In genomic region chr21:41802684-41803083, GRCh38 we compare ENCODE assay signal across 12 cellular contexts. TPM values are rescaled to one million over a fixed set of nuclear protein-coding genes. Genes with fewer than 3 reads are reported as not detected.
A peak's percentile ranks its signal among the peaks of the same experiment; 100 is the strongest.
DNase-seq lines count a peak whose midpoint lies in the region; ATAC-seq, FAIRE-seq and TF ChIP-seq lines count a peak whose summit lies in the region.
"Had no signal": no experiment of that assay in that cellular context is flagged by ENCODE, and none has a peak within 500 bp of the region (broad histone marks: within the 10 kb centered on the region; RNA-seq: fewer than 3 reads in every experiment).

No MANE protein-coding gene starts in this region.

- H3K4me1 ChIP-seq in right lobe of liver (no peaks in the 10 kb centered on the region), HepG2 (ENCODE audit: insufficient read depth, low read length) (no peaks in the 10 kb centered on the region), ovary (ENCODE audit: insufficient read depth) (peaks cover 4% of the 10 kb centered on the region)

- TF ChIP-seq EP300 in HepG2 (IDR thresholded peaks at IDR 0.05; ENCODE audit: low read depth in 2 of 2, low read length in 2 of 2): no peak
- TF ChIP-seq EP300 in HepG2 (CRISPR knock-in tag; IDR thresholded peaks at IDR 0.05; ENCODE audit: borderline replicate concordance): no peak
- TF ChIP-seq EP300 in ovary (IDR thresholded peaks at IDR 0.05): no peak

- POLR2A ChIA-PET in HepG2 (lab: Yijun Ruan, JAX): no interaction called here

- no peak overlapping the region for H3K4me2 ChIP-seq in HepG2 (ENCODE audit: low read depth, low read length)

- H3K36me3 ChIP-seq in right lobe of liver (no peaks in the 10 kb centered on the region), HepG2 (replicated peaks in 1 of 2; ENCODE audit: control insufficient read depth in 1 of 2, insufficient read depth in 2 of 2, low read length in 2 of 2) (peaks cover 13 to 34% of the 10 kb centered on the region in 2 experiments; a peak in 4 of 5 replicates), ovary (no peaks in the 10 kb centered on the region)

- no peaks in the 10 kb centered on the region for H3K9me3 ChIP-seq in right lobe of liver
- H3K9me3 ChIP-seq in HepG2 (ENCODE audit: low read length): no peaks in the 10 kb centered on the region
- H3K9me3 ChIP-seq in ovary: no peaks in the 10 kb centered on the region

- H4K20me1 ChIP-seq in HepG2 (ENCODE audit: insufficient read depth, low read length): no peaks in the 10 kb centered on the region

- WGBS in right lobe of liver (ENCODE audit: insufficient coverage, low coverage, low lambda C conversion rate, missing lambda C conversion rate): 78% methylated on average over 9 of the region's 19 CpGs
- WGBS in HepG2 (ENCODE audit: low lambda C conversion rate): 94% methylated on average over 19 of the region's 19 CpGs
- WGBS in ovary, 3 donors: 38 to 65% (median 62%) methylated on average over 19 of the region's 19 CpGs

- TF ChIP-seq RAD21 in HepG2 (CRISPR knock-in tag; IDR thresholded peaks at IDR 0.05): no peak

- BruUV-seq in HepG2 (replicated peaks; lab: Mats Ljungman, UMichigan): no TSS peak

- no peak for TF ChIP-seq POLR2A in right lobe of liver (IDR thresholded peaks at IDR 0.05)
- no peak for TF ChIP-seq POLR2A in HepG2 (IDR thresholded peaks at IDR 0.05; ENCODE audit: insufficient read depth in 1 of 2, low read depth in 2 of 2, low read length in 2 of 2)
- no peak for TF ChIP-seq POLR2A in ovary (IDR thresholded peaks at IDR 0.05)

- H3K79me2 ChIP-seq in HepG2 (ENCODE audit: insufficient read depth, low read length): no peaks in the 10 kb centered on the region

- no peak for FAIRE-seq in HepG2 (lab: Jason Lieb, UNC)

- CTCF ChIA-PET in HepG2 (lab: Yijun Ruan, JAX; ENCODE audit: low intra/inter-chr PET ratio, low total read pairs): no interaction called here

- H2AFZ ChIP-seq in HepG2 (ENCODE audit: low read length): no peak overlapping the region

- TF ChIP-seq CTCF in right lobe of liver (IDR thresholded peaks at IDR 0.05) (no peak), HepG2 (CRISPR knock-in tag; IDR thresholded peaks at IDR 0.05) (no peak), fibroblast of the aortic adventitia (IDR thresholded peaks at IDR 0.05; ENCODE audit: insufficient read depth, low read length) (no peak), ovary (IDR thresholded peaks at IDR 0.05) (no peak)

- DNase-seq in right lobe of liver (peak in 2 of 3 donors; percentile 62 to 77), HepG2 (ENCODE audit: low spot score) (no peak), fibroblast of the aortic adventitia (ENCODE audit: low read depth) (peak; percentile 48), ovary (peak; percentile 67 to 80 (median 71)), dermis blood vessel endothelial cell (no peak), D341Med (ENCODE audit: low spot score) (no peak), NCI-H187 (lab: John Stamatoyannopoulos, UW) (no peak)
- no peak for DNase-seq in stimulated activated CD4-positive, alpha-beta T cell treated with anti-CD3 and anti-CD28 coated beads, Interleukin-2, amount 100 ng/mL, for 48 hours
- DNase-seq: activated CD8-positive, alpha-beta memory T cell treated with anti-CD3 and anti-CD28 coated beads, Interleukin-2, amount 50 U/mL, for 4 hours; NCI-H1417; stimulated activated naive CD4-positive, alpha-beta T cell treated with Interleukin-2 at 50 U/mL for 16 hours had no signal

- H3K4me3 ChIP-seq in right lobe of liver: no peak overlapping the region
- H3K4me3 ChIP-seq in HepG2 (replicated peaks in 1 of 3; ENCODE audit: insufficient read depth in 1 of 3, low read depth in 2 of 3, low read length in 3 of 3): no peak overlapping the region
- no peak overlapping the region for H3K4me3 ChIP-seq in fibroblast of the aortic adventitia (ENCODE audit: low read depth, low read length)
- H3K4me3 ChIP-seq in ovary: no peak overlapping the region

- intact Hi-C loops in right lobe of liver (cut with DNase I): no loop called here
- intact Hi-C loops in HepG2 (cut with micrococcal nuclease; ENCODE audit: unreplicated experiment): no loop called here
- intact Hi-C loops in ovary (cut with DNase I): no loop called here

- H3K27ac ChIP-seq in right lobe of liver: no peak overlapping the region
- no peak overlapping the region for H3K27ac ChIP-seq in HepG2 (ENCODE audit: extremely low read length, insufficient read depth, low read length)
- no peak overlapping the region for H3K27ac ChIP-seq in ovary

- H3K9ac ChIP-seq in HepG2 (ENCODE audit: insufficient read depth, low read depth, low read length): no peak overlapping the region

- ATAC-seq in right lobe of liver (peak in 3 of 4 donors; percentile 52 to 61 (median 56)), HepG2 (no peak)

- in situ Hi-C loops in HepG2 (cut with HindIII; ENCODE audit: extremely low pct_ligation_motif_present, low pct_unique_long_range_greater_than_20kb): no loop called here

- H3K27me3 ChIP-seq in right lobe of liver: no peaks in the 10 kb centered on the region
- no peaks in the 10 kb centered on the region for H3K27me3 ChIP-seq in HepG2 (ENCODE audit: control insufficient read depth in 1 of 2, insufficient read depth in 2 of 2, low read length in 2 of 2)
- H3K27me3 ChIP-seq in ovary: no peaks in the 10 kb centered on the region

TF ChIP-seq in HepG2, 621 proteins besides CTCF, POLR2A, EP300 and RAD21 (continues in another document):
- TF ChIP-seq CREBL2 (CRISPR knock-in tag; IDR thresholded peaks at IDR 0.05; ENCODE audit: borderline replicate concordance) (no peak), MIXL1 (CRISPR knock-in tag; IDR thresholded peaks at IDR 0.05) (no peak), TEAD2 (CRISPR knock-in tag; IDR thresholded peaks at IDR 0.05) (no peak), SNRNP70 (IDR thresholded peaks at IDR 0.05; ENCODE audit: low read depth, low read length) (no peak), POLR2AphosphoS2 (IDR thresholded peaks at IDR 0.05; ENCODE audit: low read depth, low read length) (no peak), DPF2 (CRISPR knock-in tag; IDR thresholded peaks at IDR 0.05; ENCODE audit: borderline replicate concordance, low read depth) (no peak), MXD3 (CRISPR knock-in tag; IDR thresholded peaks at IDR 0.05) (no peak), ZNF276 (CRISPR knock-in tag; IDR thresholded peaks at IDR 0.05; ENCODE audit: low read depth) (no peak), ZNF264 (CRISPR knock-in tag; IDR thresholded peaks at IDR 0.05) (no peak)

RNA-seq across cellular contexts. Expression of gene RIPK4, which starts 35.8 kb away (rescaled TPM):
- 10 to 100 TPM in 5 of 6 experiments, 1 to 10 TPM in 1; 6.7 to 18.7 (median 12.7) TPM for total RNA-seq in right lobe of liver
- 4.9 and 5.3 TPM in 2 replicates for total RNA-seq in HepG2 (2016; rRNA removed; fragmentation: Illumina TruSeq; extraction: Trizol)
- 0.51 and 0.71 TPM in 2 replicates for total RNA-seq in HepG2 (2016; cell fraction: cytosol; rRNA removed; fragmentation: Illumina TruSeq; extraction: Trizol; ENCODE audit: low read depth)
- 4.4 and 5.2 TPM in 2 replicates for total RNA-seq in HepG2 (2016; cell fraction: insoluble cytoplasmic fraction; rRNA removed; fragmentation: Illumina TruSeq; extraction: Trizol)
- total RNA-seq in HepG2 (2016; cell fraction: membrane; rRNA removed; fragmentation: Illumina TruSeq; extraction: Trizol): 2.1 and 2.3 TPM in 2 replicates
- 3.5 and 4.3 TPM in 2 replicates for total RNA-seq in HepG2 (2016; cell fraction: nucleus; rRNA removed; fragmentation: Illumina TruSeq; extraction: Trizol)
- 3.1 and 3.7 TPM in 2 replicates for polyA plus RNA-seq in HepG2 (2011; rRNA removed)
- 2.8 TPM in 2 replicates for polyA plus RNA-seq in HepG2 (2011; cell fraction: cytosol; rRNA removed)
- polyA plus RNA-seq in HepG2 (2011; cell fraction: nucleus; rRNA removed): 11.6 and 15.3 TPM in 2 replicates
- polyA plus RNA-seq in HepG2 (2012): 5.1 and 8.2 TPM in 2 replicates
- polyA plus RNA-seq in HepG2 (2016; cell fraction: cytosol; fragmentation: Illumina TruSeq; extraction: Trizol; ENCODE audit: low read depth): 0.29 and 0.38 TPM in 2 replicates
- polyA plus RNA-seq in HepG2 (2016; cell fraction: insoluble cytoplasmic fraction; fragmentation: Illumina TruSeq; extraction: Trizol; ENCODE audit: low read depth): 3.7 and 4.2 TPM in 2 replicates
- 0.65 and 1.0 TPM in 2 replicates for polyA plus RNA-seq in HepG2 (2016; cell fraction: membrane; fragmentation: Illumina TruSeq; extraction: Trizol; ENCODE audit: low read depth)
- 6.2 and 7.7 TPM in 2 replicates for polyA plus RNA-seq in HepG2 (2016; cell fraction: nucleus; fragmentation: Illumina TruSeq; extraction: Trizol; ENCODE audit: insufficient read depth, low read depth)
- polyA minus RNA-seq in HepG2 (2011; rRNA and poly(A)+ RNA removed; ENCODE audit: low replicate concordance): 0.70 and 14.5 TPM in 2 replicates
- 6.3 and 8.3 TPM in 2 replicates for polyA minus RNA-seq in HepG2 (2011; cell fraction: cytosol; rRNA and poly(A)+ RNA removed)
- 4.6 and 8.5 TPM in 2 replicates for polyA minus RNA-seq in HepG2 (2011; cell fraction: nucleus; rRNA and poly(A)+ RNA removed)
- 0.45 TPM in 1 of 2 replicates, not detected in the other for total RNA-seq in fibroblast of the aortic adventitia (ENCODE audit: low replicate concordance)
- 10 to 100 TPM in 1 of 7 donors, 1 to 10 TPM in 3, under 1 TPM in 3; 0.08 to 12.4 (median 1.5) TPM for total RNA-seq in ovary
- polyA plus RNA-seq in ovary: under 1 TPM; 0.08 to 0.10 TPM
- 0.09 and 0.51 TPM in 2 replicates for total RNA-seq in dermis blood vessel endothelial cell
- total RNA-seq: T-helper 2 cell treated with Interferon-gamma antibody and Interleukin-4, amounts not matched to agents 100 ng/mL and 5 ng/mL, for 36 hours had no signal

Comparison
In these comparisons a context has a peak if more than half of its experiments do, and no peak if none do; other contexts are left out.
1. DNase-seq: peak in right lobe of liver (2 of 3), fibroblast of the aortic adventitia (single experiment) and ovary (5 of 5); none in HepG2 (single experiment), dermis blood vessel endothelial cell (single experiment), D341Med (single experiment), stimulated activated CD4-positive, alpha-beta T cell treated with anti-CD3 and anti-CD28 coated beads, Interleukin-2, amount 100 ng/mL, for 48 hours (0 of 2) and NCI-H187 (0 of 2).